ENCODE assay signal across 9 cellular contexts in the genomic region with DNA sequence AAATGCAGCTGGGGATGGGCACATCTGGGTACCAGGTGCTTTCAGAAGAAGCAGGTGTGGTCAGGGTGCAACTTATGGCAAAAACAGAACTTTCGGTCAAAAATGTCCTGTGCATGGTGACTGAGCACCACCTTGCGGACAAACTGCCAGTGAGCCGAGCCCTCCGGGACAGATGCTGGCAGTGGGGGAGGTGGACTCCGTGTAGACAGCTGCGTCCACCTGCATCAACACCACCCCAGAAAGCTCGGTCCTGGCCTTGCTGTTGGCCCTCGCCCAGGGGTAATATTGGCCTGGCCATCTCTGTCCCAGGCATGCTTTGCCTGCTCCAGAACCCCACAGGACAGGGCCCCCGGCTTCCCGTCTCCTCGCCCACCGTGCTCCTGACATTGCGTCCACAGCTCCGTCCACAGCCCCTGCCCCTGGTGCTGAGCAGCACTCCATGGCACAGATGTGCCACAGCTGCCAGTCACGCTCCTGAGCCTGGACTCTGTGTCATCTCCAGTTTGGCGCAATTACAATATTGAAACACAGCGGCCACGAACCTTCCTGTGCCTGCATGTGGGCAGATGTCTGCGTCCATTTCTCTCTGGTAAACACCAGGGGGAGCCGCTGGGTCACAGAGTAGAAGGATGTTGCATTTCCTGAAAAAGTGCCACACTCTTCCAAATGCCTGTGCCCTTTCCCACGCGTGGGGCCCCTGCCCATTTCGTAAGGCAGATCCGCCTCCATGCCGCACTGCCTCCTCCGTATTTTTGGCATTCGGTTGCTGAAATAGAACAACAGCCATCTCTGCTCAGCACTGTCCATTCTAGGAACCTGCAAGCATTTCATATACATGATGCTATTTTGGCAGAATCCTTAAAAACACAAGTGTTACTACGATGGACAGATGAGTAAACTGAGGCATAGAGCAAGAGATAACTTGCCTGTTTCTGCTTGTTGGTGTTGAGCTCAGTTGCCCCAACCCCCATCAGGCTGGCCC. TPM values are rescaled to one million over a fixed set of nuclear protein-coding genes. Genes with fewer than 3 reads are reported as not detected.
A peak's percentile ranks its signal among the peaks of the same experiment; 100 is the strongest.
DNase-seq lines count a peak whose midpoint lies in the region; ATAC-seq and TF ChIP-seq lines count a peak whose summit lies in the region.
"Had no signal": no experiment of that assay in that cellular context is flagged by ENCODE, and none has a peak within 500 bp of the region (broad histone marks: within the 10 kb centered on the region; RNA-seq: fewer than 3 reads in every experiment).

No MANE protein-coding gene starts in this region.

- H3K9me3 Mint-ChIP-seq in T-cell = no peaks in the 10 kb centered on the region

- peak overlapping the region in 1 of 2 donors; percentile 48 for H3K27ac Mint-ChIP-seq in T-cell

- H3K9me3 ChIP-seq in DND-41 (ENCODE audit: insufficient read depth, low read length, severe bottlenecking) (no peaks in the 10 kb centered on the region), right cardiac atrium (ENCODE audit: control insufficient read depth, low read length) (no peaks in the 10 kb centered on the region)

- peak overlapping the region; percentile 74 for H2AFZ ChIP-seq in DND-41 (ENCODE audit: low read depth, low read length)

- WGBS in right cardiac atrium = 20% methylated on average over 28 of the region's 28 CpGs

- ATAC-seq in DND-41 (ENCODE audit: insufficient read depth, low read depth) (peak; percentile 84), T-cell (replicated peaks in 1 of 4) (peak; percentile 80 to 87 (median 82)), right cardiac atrium (peak; percentile 66 to 78), GM18517 (IDR thresholded peaks at IDR 0.05; ENCODE audit: unreplicated experiment) (no peak)

- H3K4me1 ChIP-seq in DND-41 (ENCODE audit: insufficient read depth, low read length) (peaks cover 20% of the 10 kb centered on the region), right cardiac atrium (ENCODE audit: control insufficient read depth, insufficient read depth, low read length) (no peaks in the 10 kb centered on the region)

- TF ChIP-seq CTCF in DND-41 (IDR thresholded peaks at IDR 0.05; ENCODE audit: borderline replicate concordance, extremely low read depth, low read length, poor library complexity, severe bottlenecking) = peak; percentile 96

- H3K36me3 Mint-ChIP-seq in T-cell = no peaks in the 10 kb centered on the region

- H3K4me2 ChIP-seq in DND-41 (ENCODE audit: insufficient read depth, low read length) = peak overlapping the region; percentile 35

- H3K79me2 ChIP-seq in DND-41 (ENCODE audit: insufficient read depth, low read length) = no peaks in the 10 kb centered on the region

- peak overlapping the region; percentile 16 for H3K9ac ChIP-seq in DND-41 (ENCODE audit: low read depth, low read length)

- H3K27ac ChIP-seq in DND-41 (ENCODE audit: low read length) = peak overlapping the region; percentile 75
- H3K27ac ChIP-seq in right cardiac atrium (ENCODE audit: low read length) = no peak overlapping the region

- peaks cover 14 to 21% of the 10 kb centered on the region in 2 donors for H3K27me3 Mint-ChIP-seq in T-cell

- H3K27me3 ChIP-seq in DND-41 (ENCODE audit: insufficient read depth, low read length, poor library complexity) (no peaks in the 10 kb centered on the region), right cardiac atrium (ENCODE audit: control insufficient read depth, insufficient read depth) (no peaks in the 10 kb centered on the region)

- no peaks in the 10 kb centered on the region for H4K20me1 ChIP-seq in DND-41 (ENCODE audit: insufficient read depth, low read length)

- DNase-seq in DND-41 (peak; percentile 81), HCEC 1CT (peak; percentile 59), NCI-H1092 treated with DMSO at 0.1 percent for 48 hours (lab: John Stamatoyannopoulos, UW) (peak; percentile 72), T-cell (peak; percentile 35 to 73 (median 62)), amniotic stem cell (lab: John Stamatoyannopoulos, UW) (peak; percentile 27), right cardiac atrium (peak; percentile 70 to 86 (median 76)), retina (peak; percentile 84)

- no peaks in the 10 kb centered on the region for H3K36me3 ChIP-seq in DND-41 (ENCODE audit: insufficient read depth, low read length)

- no peak overlapping the region for H3K4me3 ChIP-seq in DND-41 (ENCODE audit: low read depth in 1 of 2, low read length in 2 of 2)
- no peak overlapping the region for H3K4me3 ChIP-seq in right cardiac atrium (ENCODE audit: low read length)

- H3K4me1 Mint-ChIP-seq in T-cell = peaks cover 7 to 9% (median 8%) of the 10 kb centered on the region in 3 donors

- H3K4me3 Mint-ChIP-seq in T-cell = peak overlapping the region; percentile 69 to 73 (median 69)

- intact Hi-C loops in right cardiac atrium (cut with DNase I) = loop anchor here in 3 of 4 donors (5.0 to 10.0 kb wide), 3 partner anchors 243 to 487 kb away; no protein-coding TSS in a partner anchor

- POLR2A ChIA-PET in T-cell (lab: Charles Lee) = no interaction called here

- CTCF ChIA-PET in T-cell (lab: Charles Lee) = interaction anchor here (0.7 to 3.1 kb wide), 2 partner anchors 290 to 477 kb away, joined by 3 to 16 read pairs; no protein-coding TSS in a partner anchor

RNA-seq across cellular contexts. Expression of a gene that starts 33.4 kb away (rescaled TPM):
- total RNA-seq in T-cell (under 1 TPM in 1 of 5 donors, not detected in 4; 0.06 TPM), right cardiac atrium (not detected)
- not detected for polyA plus RNA-seq in right cardiac atrium
- total RNA-seq: mononuclear cell had no signal

RNA-seq across cellular contexts. Expression of a gene that starts 56.2 kb away (rescaled TPM):
- total RNA-seq in T-cell = 10 to 100 TPM; 33.7 to 97.4 (median 41.2) TPM
- total RNA-seq in right cardiac atrium = 10 to 100 TPM; 57.2 to 80.5 (median 65.6) TPM
- polyA plus RNA-seq in right cardiac atrium = 28.5 TPM

RNA-seq across cellular contexts. Expression of a gene that starts 57.2 kb away (rescaled TPM):
- total RNA-seq in T-cell (not detected), right cardiac atrium (not detected)
- not detected for polyA plus RNA-seq in right cardiac atrium
- total RNA-seq: mononuclear cell had no signal

Comparison
In these comparisons a context has a peak if more than half of its experiments do, and no peak if none do; other contexts are left out.
1. DNase-seq: peak in every context shown above with its lines; median percentile 84 in retina; 81 in DND-41; 76 in right cardiac atrium; 72 in NCI-H1092 treated with DMSO at 0.1 percent for 48 hours; 62 in T-cell; 59 in HCEC 1CT; 27 in amniotic stem cell.